Comparison of ENCODE assay signal across 8 cellular contexts in the genomic region with DNA sequence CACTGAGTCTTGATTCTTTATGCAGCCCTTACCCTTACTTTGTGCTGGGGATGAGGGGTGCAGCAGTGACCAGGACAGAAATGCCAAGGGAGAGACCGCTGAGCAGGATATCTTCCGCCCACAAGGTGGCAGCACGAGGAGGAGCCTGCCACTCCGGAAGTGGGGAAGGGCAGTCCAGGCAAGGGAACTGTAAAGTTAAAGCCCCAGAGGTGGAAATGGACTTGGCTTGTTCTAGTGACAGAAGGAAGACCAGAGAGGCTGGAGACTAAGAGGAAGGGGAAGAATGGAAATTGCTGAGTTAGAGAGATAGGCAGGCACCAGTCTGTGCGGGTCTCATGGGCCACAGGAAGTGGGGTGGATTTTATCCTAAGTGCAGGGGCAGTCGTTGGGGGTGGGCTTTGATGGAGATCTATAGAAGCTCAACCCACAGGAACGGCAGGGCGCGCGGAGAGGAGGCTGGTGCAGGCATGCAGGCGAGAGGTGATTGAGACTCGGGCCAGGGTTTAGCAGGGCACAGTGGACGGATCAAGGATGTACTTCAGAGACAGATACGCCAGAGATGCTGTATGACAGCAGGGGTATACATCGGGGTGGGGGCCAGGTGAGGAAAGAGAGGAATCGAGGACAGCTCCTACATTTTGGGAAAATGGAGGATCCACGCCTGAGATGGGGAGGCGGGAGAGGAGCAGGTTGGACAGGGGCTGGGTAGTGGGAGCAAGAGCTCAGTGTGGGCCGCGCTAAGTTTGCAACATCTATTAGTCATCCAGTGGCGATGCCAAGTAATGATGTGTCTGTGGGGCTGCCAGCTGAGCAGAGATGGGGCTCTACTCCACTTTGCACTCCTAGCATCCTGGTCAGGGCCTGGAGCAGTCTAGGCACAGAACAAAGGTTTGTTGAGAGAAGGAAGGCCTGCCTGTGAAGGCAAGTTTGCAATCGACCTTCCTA. TPM values are rescaled to one million over a fixed set of nuclear protein-coding genes. Genes with fewer than 3 reads are reported as not detected.
DNase-seq lines count a peak whose midpoint lies in the region; ATAC-seq, FAIRE-seq and TF ChIP-seq lines count a peak whose summit lies in the region.

No MANE protein-coding gene starts in this region.

- POLR2A ChIA-PET in GM12878 (lab: Charles Lee), result interaction anchor here (0.6 to 4.8 kb wide), 11 partner anchors 10 to 840 kb away, joined by 3 to 25 read pairs (median 4); a partner anchor contains a TSS

- peaks cover 38% of the 10 kb centered on the region for H3K4me1 Mint-ChIP-seq in T-helper 2 cell treated with Interferon-gamma antibody and Interleukin-4, amounts not matched to agents 5 μg/mL and 100 μg/mL, for 36 hours (ENCODE audit: low read depth)

- no peaks in the 10 kb centered on the region for H3K27me3 Mint-ChIP-seq in T-helper 2 cell treated with Interferon-gamma antibody and Interleukin-4, amounts not matched to agents 5 μg/mL and 100 μg/mL, for 36 hours (ENCODE audit: low read depth)

- H3K9ac ChIP-seq in GM12878 (ENCODE audit: control insufficient read depth, insufficient read depth, low read length), result peak overlapping the region; percentile 5; the same call in 1 of the 2 replicates

- H3K9me3 ChIP-seq in GM12878 (replicated peaks; ENCODE audit: control insufficient read depth, insufficient read depth, low read length) (no peaks in the 10 kb centered on the region), hepatocyte (ENCODE audit: low read depth) (no peaks in the 10 kb centered on the region), gastrocnemius medialis (no peaks in the 10 kb centered on the region)

- WGBS in GM12878 (ENCODE audit: insufficient coverage, insufficient replicate concordance, low lambda C conversion rate, missing lambda C conversion rate), result 29% methylated on average over 22 of the region's 22 CpGs
- 69% methylated on average over 21 of the region's 22 CpGs for WGBS in hepatocyte (ENCODE audit: low lambda C conversion rate, missing lambda C conversion rate)

- H3K36me3 ChIP-seq in GM12878 (ENCODE audit: control insufficient read depth in 2 of 2, insufficient read depth in 2 of 2, low read length in 1 of 2), result 0 out of 4 replicates have a peak, but pooled peaks cover 0 to 3% of the 10 kb centered on the region in 2 experiments
- no peaks in the 10 kb centered on the region for H3K36me3 ChIP-seq in hepatocyte (replicated peaks; ENCODE audit: insufficient read depth, low read depth)
- H3K36me3 ChIP-seq in gastrocnemius medialis, result peaks cover 0 to 4% of the 10 kb centered on the region in 2 donors

- H3K9me3 Mint-ChIP-seq in T-helper 2 cell treated with Interferon-gamma antibody and Interleukin-4, amounts not matched to agents 5 μg/mL and 100 μg/mL, for 36 hours, result no peaks in the 10 kb centered on the region

- CTCF ChIA-PET in GM12878 (lab: Yijun Ruan, JAX), result interaction anchor here (0.5 to 4.9 kb wide), 30 partner anchors 8 to 220 kb away, joined by 3 to 151 read pairs (median 6); a partner anchor contains a TSS

- H3K79me2 ChIP-seq in GM12878 (ENCODE audit: control insufficient read depth, insufficient read depth, low read length), result peaks cover 19% of the 10 kb centered on the region
- peaks cover 22% of the 10 kb centered on the region for H3K79me2 ChIP-seq in hepatocyte

- H3K4me3 ChIP-seq in GM12878 (no peak overlapping the region), hepatocyte (no peak overlapping the region), gastrocnemius medialis (no peak overlapping the region)

- peak overlapping the region; percentile 81 for H3K27ac Mint-ChIP-seq in T-helper 2 cell treated with Interferon-gamma antibody and Interleukin-4, amounts not matched to agents 5 μg/mL and 100 μg/mL, for 36 hours

- BruUV-seq in GM12878 (replicated peaks; lab: Mats Ljungman, UMichigan), result no TSS peak

- H3K27ac ChIP-seq in GM12878 (ENCODE audit: control insufficient read depth, insufficient read depth), result peak overlapping the region; percentile 7
- H3K27ac ChIP-seq in hepatocyte, result no peak overlapping the region
- peak overlapping the region in 3 of 4 donors; percentile 25 to 65 (median 36) for H3K27ac ChIP-seq in gastrocnemius medialis

- H3K27me3 ChIP-seq in GM12878 (replicated peaks in 1 of 2; ENCODE audit: control insufficient read depth in 2 of 2, insufficient read depth in 2 of 2, low read length in 1 of 2), result no peaks in the 10 kb centered on the region
- no peaks in the 10 kb centered on the region for H3K27me3 ChIP-seq in hepatocyte
- H3K27me3 ChIP-seq in gastrocnemius medialis, result no peaks in the 10 kb centered on the region

- DNase-seq in AG08395 (ENCODE audit: low spot score), result peak; percentile 92
- DNase-seq in NCI-H1930 (lab: John Stamatoyannopoulos, UW), result peak; percentile 11 to 65
- DNase-seq in T-helper 2 cell treated with Interferon-gamma antibody and Interleukin-4, amounts not matched to agents 5 μg/mL and 100 μg/mL, for 36 hours (ENCODE audit: low spot score), result peak; percentile 72
- no peak for DNase-seq in GM12878 (ENCODE audit: low read depth, low spot score)
- peak; percentile 88 for DNase-seq in hepatocyte (ENCODE audit: low spot score)
- DNase-seq in gastrocnemius medialis, result peak; percentile 63 to 74

- peak overlapping the region; percentile 86 for H2AFZ ChIP-seq in GM12878 (ENCODE audit: control insufficient read depth, low read depth, low read length)
- peak overlapping the region; percentile 98 for H2AFZ ChIP-seq in hepatocyte

- H3K4me3 Mint-ChIP-seq in T-helper 2 cell treated with Interferon-gamma antibody and Interleukin-4, amounts not matched to agents 5 μg/mL and 100 μg/mL, for 36 hours, result peak overlapping the region; percentile 70

- H3K9me2 ChIP-seq in hepatocyte (replicated peaks; ENCODE audit: insufficient read depth), result no peaks in the 10 kb centered on the region

- peaks cover 14% of the 10 kb centered on the region for H3K36me3 Mint-ChIP-seq in T-helper 2 cell treated with Interferon-gamma antibody and Interleukin-4, amounts not matched to agents 5 μg/mL and 100 μg/mL, for 36 hours (ENCODE audit: low read depth)

- ATAC-seq in GM12878 (peak; percentile 78), gastrocnemius medialis (peak; percentile 46 to 64), HG02759 (IDR thresholded peaks at IDR 0.05; ENCODE audit: unreplicated experiment) (no peak)

- intact Hi-C loops in GM12878 (cut with micrococcal nuclease; ENCODE audit: unreplicated experiment) (loop anchor here (1.0 to 10.0 kb wide), 3 partner anchors 54 to 222 kb away; a partner anchor contains a TSS), gastrocnemius medialis (cut with DNase I; ENCODE audit: low total_unique reads) (loop anchor here (1.0 to 2.0 kb wide), 2 partner anchors 54 to 120 kb away; no protein-coding TSS in a partner anchor)

- peak; percentile 68 for TF ChIP-seq RAD21 in GM12878 (IDR thresholded peaks at IDR 0.05; ENCODE audit: insufficient read depth, low read depth, low read length)

- no peak for TF ChIP-seq EP300 in GM12878 (IDR thresholded peaks at IDR 0.05; ENCODE audit: borderline replicate concordance in 1 of 2, control insufficient read depth in 1 of 2, low read depth in 2 of 2, low read length in 2 of 2)

- H4K20me1 ChIP-seq in GM12878 (ENCODE audit: control insufficient read depth, insufficient read depth) (no peaks in the 10 kb centered on the region), hepatocyte (ENCODE audit: insufficient read depth, poor library complexity, severe bottlenecking) (peaks cover 11% of the 10 kb centered on the region)

- RAD21 ChIA-PET in GM12878 (lab: Charles Lee; ENCODE audit: unreplicated experiment), result interaction anchor here (0.6 to 4.9 kb wide), 19 partner anchors 15 to 231 kb away, joined by 3 to 69 read pairs (median 4); a partner anchor contains a TSS

- SMC1A ChIA-PET in GM12878 (lab: Charles Lee; ENCODE audit: uncharacterized antibody, unreplicated experiment), result interaction anchor here (1.0 to 4.0 kb wide), 11 partner anchors 9 to 150 kb away, joined by 3 to 65 read pairs (median 11); a partner anchor contains a TSS

- H3K4me1 ChIP-seq in GM12878 (ENCODE audit: control insufficient read depth, insufficient read depth, low read length) (peaks cover 12% of the 10 kb centered on the region), hepatocyte (ENCODE audit: insufficient read depth) (peaks cover 17% of the 10 kb centered on the region), gastrocnemius medialis (peaks cover 14 to 32% of the 10 kb centered on the region in 2 donors)

- FAIRE-seq in GM12878 (lab: Jason Lieb, UNC), result peak; percentile 78

- H3K4me2 ChIP-seq in GM12878 (ENCODE audit: control insufficient read depth, insufficient read depth) (peak overlapping the region; percentile 51), hepatocyte (no peak overlapping the region)

- peak; percentile 26 for TF ChIP-seq POLR2A in GM19193 (IDR thresholded peaks at IDR 0.05; ENCODE audit: extremely low read depth, insufficient read depth, insufficient read length)
- no peak for TF ChIP-seq POLR2A in GM12878 (IDR thresholded peaks at IDR 0.05; ENCODE audit: low read depth, low read length)
- no peak for TF ChIP-seq POLR2A in gastrocnemius medialis (IDR thresholded peaks at IDR 0.05)

- in situ Hi-C loops in GM12878 (cut with MboI) (loop anchor here (5.0 kb wide), 2 partner anchors 54 to 119 kb away; no protein-coding TSS in a partner anchor), gastrocnemius medialis (cut with MboI; ENCODE audit: low sequenced_read_pairs in 4 of 4) (loop anchor here in 3 of 4 donors (5.0 to 10.0 kb wide), 4 partner anchors 52 to 122 kb away; no protein-coding TSS in a partner anchor)

- TF ChIP-seq CTCF in GM12878 (IDR thresholded peaks at IDR 0.05 in 2 of 3, conservative IDR thresholded peaks at IDR 0.05 in 1 of 3; ENCODE audit: control insufficient read depth in 2 of 3, extremely low read depth in 1 of 3, insufficient read depth in 1 of 3, low read depth in 3 of 3, low read length in 3 of 3) (peak; percentile 83 to 98 (median 93); a peak in 5 of 6 replicates), hepatocyte (IDR thresholded peaks at IDR 0.05; ENCODE audit: poor library complexity) (peak; percentile 84), gastrocnemius medialis (IDR thresholded peaks at IDR 0.05 in 4 of 5, conservative IDR thresholded peaks at IDR 0.05 in 1 of 5) (peak; percentile 65 to 86 (median 82))

RNA-seq across cellular contexts. Expression of a gene that starts 3.3 kb away (rescaled TPM):
- total RNA-seq in GM12878 (2013; cell fraction: nucleolus; rRNA removed), result 113 and 129 TPM in 2 replicates
- total RNA-seq in GM12878 (2014; rRNA removed) (135 and 140 TPM in 2 replicates), GM12878 (2014; rRNA removed; fragmentation: Illumina TruSeq; extraction: Trizol) (50.3 and 54.9 TPM in 2 replicates), GM12878 (2021) (152 and 160 TPM in 2 replicates), hepatocyte (41.4 and 57.3 TPM in 2 replicates), gastrocnemius medialis (10 to 100 TPM; 40.2 to 79.8 (median 68.4) TPM)
- 47.6 TPM for polyA plus RNA-seq in GM12878 (2011; ENCODE audit: low read depth)
- polyA plus RNA-seq in GM12878 (2011; rRNA removed) (52.4 and 77.2 TPM in 2 replicates), GM12878 (2014; fragmentation: Illumina TruSeq; extraction: Trizol) (44.5 and 90.0 TPM in 2 replicates), GM12878 (2014; fragmentation: Nextera tagmentation; extraction: Ambion mirVana) (1 to 10 TPM; 1.0 to 1.3 TPM), GM12878 (2014; rRNA removed) (142 and 155 TPM in 2 replicates), GM12878 (2016; fragmentation: Nextera tagmentation; extraction: Ambion mirVana) (10 to 100 TPM; 31.5 to 34.5 TPM), hepatocyte (59.6 and 64.1 TPM in 2 replicates)
- polyA plus RNA-seq in GM12878 (2011; cell fraction: cytosol; rRNA removed), result 84.2 and 124 TPM in 2 replicates
- polyA plus RNA-seq in GM12878 (2011; cell fraction: nucleus; rRNA removed), result 373 and 393 TPM in 2 replicates
- polyA plus RNA-seq in GM12878 (2012), result 130 and 152 TPM in 2 replicates
- polyA minus RNA-seq in GM12878 (2011; rRNA and poly(A)+ RNA removed), result 105 and 117 TPM in 2 replicates
- polyA minus RNA-seq in GM12878 (2011; cell fraction: cytosol; rRNA and poly(A)+ RNA removed), result 65.8 and 85.8 TPM in 2 replicates
- 76.6 and 99.7 TPM in 2 replicates for polyA minus RNA-seq in GM12878 (2011; cell fraction: nucleus; rRNA and poly(A)+ RNA removed)

RNA-seq across cellular contexts. Expression of a gene that starts 26.1 kb away (rescaled TPM):
- 70.6 and 80.4 TPM in 2 replicates for total RNA-seq in GM12878 (2013; cell fraction: nucleolus; rRNA removed)
- total RNA-seq in GM12878 (2014; rRNA removed) (36.7 and 39.5 TPM in 2 replicates), GM12878 (2014; rRNA removed; fragmentation: Illumina TruSeq; extraction: Trizol) (20.8 and 21.1 TPM in 2 replicates), GM12878 (2021) (45.2 and 54.1 TPM in 2 replicates), hepatocyte (22.1 and 25.3 TPM in 2 replicates), gastrocnemius medialis (10 to 100 TPM in 1 of 4 donors, 1 to 10 TPM in 3; 5.8 to 10.6 (median 9.7) TPM)
- polyA plus RNA-seq in GM12878 (2011; ENCODE audit: low read depth), result 8.7 TPM
- polyA plus RNA-seq in GM12878 (2011; rRNA removed) (13.2 and 25.2 TPM in 2 replicates), GM12878 (2014; fragmentation: Illumina TruSeq; extraction: Trizol) (6.7 and 18.4 TPM in 2 replicates), GM12878 (2014; fragmentation: Nextera tagmentation; extraction: Ambion mirVana) (1 to 10 TPM; 2.0 to 5.9 TPM), GM12878 (2014; rRNA removed) (56.2 and 58.8 TPM in 2 replicates), GM12878 (2016; fragmentation: Nextera tagmentation; extraction: Ambion mirVana) (10 to 100 TPM; 18.4 to 22.0 TPM), hepatocyte (43.9 and 49.5 TPM in 2 replicates)
- polyA plus RNA-seq in GM12878 (2011; cell fraction: cytosol; rRNA removed), result 24.9 and 43.8 TPM in 2 replicates
- polyA plus RNA-seq in GM12878 (2011; cell fraction: nucleus; rRNA removed), result 169 and 236 TPM in 2 replicates
- polyA plus RNA-seq in GM12878 (2012), result 18.7 and 28.3 TPM in 2 replicates
- 12.1 and 32.2 TPM in 2 replicates for polyA minus RNA-seq in GM12878 (2011; rRNA and poly(A)+ RNA removed)
- 11.0 and 14.5 TPM in 2 replicates for polyA minus RNA-seq in GM12878 (2011; cell fraction: cytosol; rRNA and poly(A)+ RNA removed)
- polyA minus RNA-seq in GM12878 (2011; cell fraction: nucleus; rRNA and poly(A)+ RNA removed), result 36.4 and 70.8 TPM in 2 replicates

RNA-seq across cellular contexts. Expression of a gene that starts 40.3 kb away (rescaled TPM):
- total RNA-seq in GM12878 (2013; cell fraction: nucleolus; rRNA removed), result 0.93 and 0.94 TPM in 2 replicates
- total RNA-seq in GM12878 (2014; rRNA removed) (0.11 and 0.73 TPM in 2 replicates), GM12878 (2014; rRNA removed; fragmentation: Illumina TruSeq; extraction: Trizol) (0.18 and 0.23 TPM in 2 replicates), GM12878 (2021) (0.80 and 1.7 TPM in 2 replicates), hepatocyte (27.7 and 29.7 TPM in 2 replicates), gastrocnemius medialis (10 to 100 TPM in 2 of 4 donors, 1 to 10 TPM in 2; 7.9 to 16.3 (median 11.9) TPM)
- polyA plus RNA-seq in GM12878 (2011; ENCODE audit: low read depth), result 0.09 TPM
- polyA plus RNA-seq in GM12878 (2011; rRNA removed) (0.05 and 0.10 TPM in 2 replicates), GM12878 (2014; fragmentation: Illumina TruSeq; extraction: Trizol) (0.08 and 0.21 TPM in 2 replicates), GM12878 (2014; fragmentation: Nextera tagmentation; extraction: Ambion mirVana) (not detected), GM12878 (2014; rRNA removed) (0.83 and 0.94 TPM in 2 replicates), GM12878 (2016; fragmentation: Nextera tagmentation; extraction: Ambion mirVana) (under 1 TPM in 1 of 2 experiments, not detected in 1; 0.28 TPM), hepatocyte (49.5 and 66.4 TPM in 2 replicates)
- 0.04 and 0.13 TPM in 2 replicates for polyA plus RNA-seq in GM12878 (2011; cell fraction: cytosol; rRNA removed)
- 1.4 and 2.0 TPM in 2 replicates for polyA plus RNA-seq in GM12878 (2011; cell fraction: nucleus; rRNA removed)
- 0.24 and 0.38 TPM in 2 replicates for polyA plus RNA-seq in GM12878 (2012)
- polyA minus RNA-seq in GM12878 (2011; rRNA and poly(A)+ RNA removed), result 0.26 TPM in 1 of 2 replicates, not detected in the other
- 0.53 TPM in 1 of 2 replicates, not detected in the other for polyA minus RNA-seq in GM12878 (2011; cell fraction: cytosol; rRNA and poly(A)+ RNA removed)
- polyA minus RNA-seq in GM12878 (2011; cell fraction: nucleus; rRNA and poly(A)+ RNA removed), result 0.48 and 2.2 TPM in 2 replicates
